Comparison of ENCODE assay signal across 1 cellular context in the genomic region with DNA sequence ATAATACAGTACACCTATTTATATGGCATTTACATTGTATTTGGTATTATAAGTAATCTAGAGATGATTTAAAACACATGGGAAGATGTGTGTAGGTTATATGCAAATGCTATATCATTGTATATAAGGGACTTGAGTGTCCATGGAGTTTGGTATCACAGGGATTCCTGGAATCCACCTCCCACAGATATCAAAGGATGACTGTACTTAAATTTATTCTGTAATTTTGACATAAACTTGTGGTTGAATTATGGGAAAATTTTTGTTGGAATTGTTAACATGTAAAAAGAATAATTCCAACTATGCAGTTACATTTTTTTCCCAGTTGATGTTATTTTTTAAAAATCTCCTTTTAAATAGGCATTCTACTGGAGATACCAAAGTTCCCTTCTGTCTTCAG.
TF ChIP-seq lines count a peak whose summit lies in the region.

No MANE protein-coding gene starts in this region.

TF ChIP-seq in IMR-90, 13 proteins besides CTCF, POLR2A, EP300 and RAD21:
- TF ChIP-seq CHD1 (IDR thresholded peaks at IDR 0.05; ENCODE audit: low read depth, low read length) (no peak), NFE2L2 (IDR thresholded peaks at IDR 0.05; ENCODE audit: low read depth, low read length) (no peak), MAZ (IDR thresholded peaks at IDR 0.05; ENCODE audit: borderline replicate concordance, low read depth, low read length) (no peak), MXI1 (IDR thresholded peaks at IDR 0.05; ENCODE audit: borderline replicate concordance, low read depth, low read length) (no peak), FOS (IDR thresholded peaks at IDR 0.05; ENCODE audit: low read depth, low read length) (no peak), BHLHE40 (IDR thresholded peaks at IDR 0.05; ENCODE audit: low read depth, low read length) (no peak), MAFK (IDR thresholded peaks at IDR 0.05; ENCODE audit: low read depth, low read length) (no peak), RFX5 (IDR thresholded peaks at IDR 0.05; ENCODE audit: low read depth, low read length) (no peak), CEBPB (IDR thresholded peaks at IDR 0.05; ENCODE audit: low read depth, low read length) (no peak), RCOR1 (IDR thresholded peaks at IDR 0.05; ENCODE audit: insufficient replicate concordance, low read length) (no peak), SMC3 (IDR thresholded peaks at IDR 0.05; ENCODE audit: low read depth, low read length) (no peak)
- TF ChIP-seq, protein P1, sequence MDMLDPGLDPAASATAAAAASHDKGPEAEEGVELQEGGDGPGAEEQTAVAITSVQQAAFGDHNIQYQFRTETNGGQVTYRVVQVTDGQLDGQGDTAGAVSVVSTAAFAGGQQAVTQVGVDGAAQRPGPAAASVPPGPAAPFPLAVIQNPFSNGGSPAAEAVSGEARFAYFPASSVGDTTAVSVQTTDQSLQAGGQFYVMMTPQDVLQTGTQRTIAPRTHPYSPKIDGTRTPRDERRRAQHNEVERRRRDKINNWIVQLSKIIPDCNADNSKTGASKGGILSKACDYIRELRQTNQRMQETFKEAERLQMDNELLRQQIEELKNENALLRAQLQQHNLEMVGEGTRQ (IDR thresholded peaks at IDR 0.05; ENCODE audit: low read depth, low read length) = no peak
- TF ChIP-seq, protein P2, sequence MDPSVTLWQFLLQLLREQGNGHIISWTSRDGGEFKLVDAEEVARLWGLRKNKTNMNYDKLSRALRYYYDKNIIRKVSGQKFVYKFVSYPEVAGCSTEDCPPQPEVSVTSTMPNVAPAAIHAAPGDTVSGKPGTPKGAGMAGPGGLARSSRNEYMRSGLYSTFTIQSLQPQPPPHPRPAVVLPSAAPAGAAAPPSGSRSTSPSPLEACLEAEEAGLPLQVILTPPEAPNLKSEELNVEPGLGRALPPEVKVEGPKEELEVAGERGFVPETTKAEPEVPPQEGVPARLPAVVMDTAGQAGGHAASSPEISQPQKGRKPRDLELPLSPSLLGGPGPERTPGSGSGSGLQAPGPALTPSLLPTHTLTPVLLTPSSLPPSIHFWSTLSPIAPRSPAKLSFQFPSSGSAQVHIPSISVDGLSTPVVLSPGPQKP (IDR thresholded peaks at IDR 0.05; ENCODE audit: borderline replicate concordance, low read depth, low read length) = no peak
TF ChIP-seq in IMR-90: peak in this region for 0.
